In the genomic region with DNA sequence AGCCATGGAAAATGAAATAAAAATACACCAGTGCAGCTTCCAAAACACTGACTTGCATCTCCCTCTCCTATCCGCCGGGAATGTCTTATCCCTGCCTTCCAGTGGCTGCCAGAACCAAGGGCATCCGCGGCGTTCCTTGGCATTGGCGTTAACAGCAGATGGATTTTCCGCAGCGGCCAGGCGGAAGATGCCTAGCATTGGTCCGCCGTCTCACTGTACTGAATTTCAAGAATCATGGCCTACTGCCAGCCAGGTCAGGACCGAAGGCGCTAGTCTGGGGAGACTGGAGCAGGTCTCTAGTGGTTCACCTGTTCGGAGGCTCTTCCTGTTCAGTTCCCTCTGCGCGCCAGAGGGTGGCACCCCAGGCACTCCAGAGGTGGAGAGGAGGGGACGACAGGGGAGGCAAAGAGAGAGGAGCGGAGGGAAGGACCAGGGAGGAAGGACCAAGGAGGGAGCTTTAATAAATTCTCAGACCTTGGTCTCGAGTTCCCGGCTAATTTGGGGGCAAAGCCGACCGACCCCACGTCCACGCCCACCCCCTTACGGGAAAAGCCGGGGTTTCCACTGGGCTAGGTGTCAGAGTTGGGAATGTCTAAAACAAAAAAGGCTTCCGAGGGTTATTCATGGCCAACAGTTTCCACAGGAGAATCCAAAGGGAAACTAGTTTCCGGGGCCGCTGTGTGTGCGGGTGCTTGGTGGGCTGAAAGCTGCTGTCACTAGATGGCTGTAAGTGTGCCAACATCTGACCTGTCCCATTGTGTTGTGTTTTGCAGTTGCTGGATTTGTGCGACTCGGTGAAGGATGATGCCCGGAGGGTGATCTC, we compare ENCODE assay signal across 1 cellular context.
TF ChIP-seq lines count a peak whose summit lies in the region.

No MANE protein-coding gene starts in this region.

TF ChIP-seq in HepG2, 621 proteins besides CTCF, POLR2A, EP300 and RAD21 (continued from another document and continues in another):
- TF ChIP-seq, protein P1, sequence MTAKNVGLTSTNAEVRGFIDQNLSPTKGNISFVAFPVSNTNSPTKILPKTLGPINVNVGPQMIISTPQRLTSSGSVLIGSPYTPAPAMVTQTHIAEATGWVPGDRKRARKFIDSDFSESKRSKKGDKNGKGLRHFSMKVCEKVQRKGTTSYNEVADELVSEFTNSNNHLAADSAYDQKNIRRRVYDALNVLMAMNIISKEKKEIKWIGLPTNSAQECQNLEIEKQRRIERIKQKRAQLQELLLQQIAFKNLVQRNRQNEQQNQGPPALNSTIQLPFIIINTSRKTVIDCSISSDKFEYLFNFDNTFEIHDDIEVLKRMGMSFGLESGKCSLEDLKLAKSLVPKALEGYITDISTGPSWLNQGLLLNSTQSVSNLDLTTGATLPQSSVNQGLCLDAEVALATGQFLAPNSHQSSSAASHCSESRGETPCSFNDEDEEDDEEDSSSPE (CRISPR knock-in tag; IDR thresholded peaks at IDR 0.05): 0 out of 2 replicates have a peak, but pooled peaks have one; percentile 31
- TF ChIP-seq NR2C2 (CRISPR knock-in tag; IDR thresholded peaks at IDR 0.05; ENCODE audit: borderline replicate concordance): no peak
- no peak for TF ChIP-seq ZFAT (CRISPR knock-in tag; conservative IDR thresholded peaks at IDR 0.05)
- TF ChIP-seq BHLHE40 (IDR thresholded peaks at IDR 0.05; ENCODE audit: low read length): no peak
- TF ChIP-seq, protein P2, sequence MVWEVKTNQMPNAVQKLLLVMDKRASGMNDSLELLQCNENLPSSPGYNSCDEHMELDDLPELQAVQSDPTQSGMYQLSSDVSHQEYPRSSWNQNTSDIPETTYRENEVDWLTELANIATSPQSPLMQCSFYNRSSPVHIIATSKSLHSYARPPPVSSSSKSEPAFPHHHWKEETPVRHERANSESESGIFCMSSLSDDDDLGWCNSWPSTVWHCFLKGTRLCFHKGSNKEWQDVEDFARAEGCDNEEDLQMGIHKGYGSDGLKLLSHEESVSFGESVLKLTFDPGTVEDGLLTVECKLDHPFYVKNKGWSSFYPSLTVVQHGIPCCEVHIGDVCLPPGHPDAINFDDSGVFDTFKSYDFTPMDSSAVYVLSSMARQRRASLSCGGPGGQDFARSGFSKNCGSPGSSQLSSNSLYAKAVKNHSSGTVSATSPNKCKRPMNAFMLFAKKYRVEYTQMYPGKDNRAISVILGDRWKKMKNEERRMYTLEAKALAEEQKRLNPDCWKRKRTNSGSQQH (CRISPR knock-in tag; IDR thresholded peaks at IDR 0.05; ENCODE audit: low read depth): peak; percentile 72; the same call in 1 of the 2 replicates
- TF ChIP-seq SMAD9 (CRISPR knock-in tag; IDR thresholded peaks at IDR 0.05): no peak
- TF ChIP-seq CCAR2 (optimal IDR thresholded peaks at IDR 0.05; ENCODE audit: low read depth, low read length): no peak
- peak; percentile 45; the same call in 1 of the 2 replicates for TF ChIP-seq ZNF598 (CRISPR knock-in tag; IDR thresholded peaks at IDR 0.05; ENCODE audit: borderline replicate concordance)
- TF ChIP-seq FOXA3 (CRISPR knock-in tag; IDR thresholded peaks at IDR 0.05): peak; percentile 25; the same call in 1 of the 2 replicates
- TF ChIP-seq AHR (CRISPR knock-in tag; IDR thresholded peaks at IDR 0.05): no peak
- TF ChIP-seq SRSF1 (optimal IDR thresholded peaks at IDR 0.05; ENCODE audit: low read depth, low read length): peak; percentile 74
- TF ChIP-seq ZNF143 (CRISPR knock-in tag; IDR thresholded peaks at IDR 0.05): no peak
- no peak for TF ChIP-seq SIN3A (IDR thresholded peaks at IDR 0.05; ENCODE audit: borderline replicate concordance, low read depth, low read length)
- peak; percentile 75; the same call in 1 of the 2 replicates for TF ChIP-seq ARNT2 (CRISPR knock-in tag; IDR thresholded peaks at IDR 0.05; ENCODE audit: low read depth)
- TF ChIP-seq U2AF1 (optimal IDR thresholded peaks at IDR 0.05; ENCODE audit: low read depth, low read length): no peak
- TF ChIP-seq TAF1 (CRISPR knock-in tag; IDR thresholded peaks at IDR 0.05): no peak
- no peak for TF ChIP-seq THYN1 (CRISPR knock-in tag; IDR thresholded peaks at IDR 0.05; ENCODE audit: borderline replicate concordance, low read depth)
- no peak for TF ChIP-seq ZNF816 (CRISPR knock-in tag; IDR thresholded peaks at IDR 0.05; ENCODE audit: borderline replicate concordance)
- TF ChIP-seq ZNF782 (CRISPR knock-in tag; IDR thresholded peaks at IDR 0.05; ENCODE audit: borderline replicate concordance): no peak
- TF ChIP-seq GLI4 (CRISPR knock-in tag; IDR thresholded peaks at IDR 0.05; ENCODE audit: borderline replicate concordance): no peak
- no peak for TF ChIP-seq ZNF672 (CRISPR knock-in tag; IDR thresholded peaks at IDR 0.05)
- TF ChIP-seq, protein P3, sequence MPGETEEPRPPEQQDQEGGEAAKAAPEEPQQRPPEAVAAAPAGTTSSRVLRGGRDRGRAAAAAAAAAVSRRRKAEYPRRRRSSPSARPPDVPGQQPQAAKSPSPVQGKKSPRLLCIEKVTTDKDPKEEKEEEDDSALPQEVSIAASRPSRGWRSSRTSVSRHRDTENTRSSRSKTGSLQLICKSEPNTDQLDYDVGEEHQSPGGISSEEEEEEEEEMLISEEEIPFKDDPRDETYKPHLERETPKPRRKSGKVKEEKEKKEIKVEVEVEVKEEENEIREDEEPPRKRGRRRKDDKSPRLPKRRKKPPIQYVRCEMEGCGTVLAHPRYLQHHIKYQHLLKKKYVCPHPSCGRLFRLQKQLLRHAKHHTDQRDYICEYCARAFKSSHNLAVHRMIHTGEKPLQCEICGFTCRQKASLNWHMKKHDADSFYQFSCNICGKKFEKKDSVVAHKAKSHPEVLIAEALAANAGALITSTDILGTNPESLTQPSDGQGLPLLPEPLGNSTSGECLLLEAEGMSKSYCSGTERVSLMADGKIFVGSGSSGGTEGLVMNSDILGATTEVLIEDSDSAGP (CRISPR knock-in tag; IDR thresholded peaks at IDR 0.05; ENCODE audit: borderline replicate concordance): peak; percentile 80
- TF ChIP-seq JARID2 (CRISPR knock-in tag; IDR thresholded peaks at IDR 0.05; ENCODE audit: insufficient replicate concordance): no peak
- TF ChIP-seq PHF5A (CRISPR knock-in tag; IDR thresholded peaks at IDR 0.05; ENCODE audit: low read depth, unreplicated experiment): peak; percentile 34
- TF ChIP-seq, protein P4, sequence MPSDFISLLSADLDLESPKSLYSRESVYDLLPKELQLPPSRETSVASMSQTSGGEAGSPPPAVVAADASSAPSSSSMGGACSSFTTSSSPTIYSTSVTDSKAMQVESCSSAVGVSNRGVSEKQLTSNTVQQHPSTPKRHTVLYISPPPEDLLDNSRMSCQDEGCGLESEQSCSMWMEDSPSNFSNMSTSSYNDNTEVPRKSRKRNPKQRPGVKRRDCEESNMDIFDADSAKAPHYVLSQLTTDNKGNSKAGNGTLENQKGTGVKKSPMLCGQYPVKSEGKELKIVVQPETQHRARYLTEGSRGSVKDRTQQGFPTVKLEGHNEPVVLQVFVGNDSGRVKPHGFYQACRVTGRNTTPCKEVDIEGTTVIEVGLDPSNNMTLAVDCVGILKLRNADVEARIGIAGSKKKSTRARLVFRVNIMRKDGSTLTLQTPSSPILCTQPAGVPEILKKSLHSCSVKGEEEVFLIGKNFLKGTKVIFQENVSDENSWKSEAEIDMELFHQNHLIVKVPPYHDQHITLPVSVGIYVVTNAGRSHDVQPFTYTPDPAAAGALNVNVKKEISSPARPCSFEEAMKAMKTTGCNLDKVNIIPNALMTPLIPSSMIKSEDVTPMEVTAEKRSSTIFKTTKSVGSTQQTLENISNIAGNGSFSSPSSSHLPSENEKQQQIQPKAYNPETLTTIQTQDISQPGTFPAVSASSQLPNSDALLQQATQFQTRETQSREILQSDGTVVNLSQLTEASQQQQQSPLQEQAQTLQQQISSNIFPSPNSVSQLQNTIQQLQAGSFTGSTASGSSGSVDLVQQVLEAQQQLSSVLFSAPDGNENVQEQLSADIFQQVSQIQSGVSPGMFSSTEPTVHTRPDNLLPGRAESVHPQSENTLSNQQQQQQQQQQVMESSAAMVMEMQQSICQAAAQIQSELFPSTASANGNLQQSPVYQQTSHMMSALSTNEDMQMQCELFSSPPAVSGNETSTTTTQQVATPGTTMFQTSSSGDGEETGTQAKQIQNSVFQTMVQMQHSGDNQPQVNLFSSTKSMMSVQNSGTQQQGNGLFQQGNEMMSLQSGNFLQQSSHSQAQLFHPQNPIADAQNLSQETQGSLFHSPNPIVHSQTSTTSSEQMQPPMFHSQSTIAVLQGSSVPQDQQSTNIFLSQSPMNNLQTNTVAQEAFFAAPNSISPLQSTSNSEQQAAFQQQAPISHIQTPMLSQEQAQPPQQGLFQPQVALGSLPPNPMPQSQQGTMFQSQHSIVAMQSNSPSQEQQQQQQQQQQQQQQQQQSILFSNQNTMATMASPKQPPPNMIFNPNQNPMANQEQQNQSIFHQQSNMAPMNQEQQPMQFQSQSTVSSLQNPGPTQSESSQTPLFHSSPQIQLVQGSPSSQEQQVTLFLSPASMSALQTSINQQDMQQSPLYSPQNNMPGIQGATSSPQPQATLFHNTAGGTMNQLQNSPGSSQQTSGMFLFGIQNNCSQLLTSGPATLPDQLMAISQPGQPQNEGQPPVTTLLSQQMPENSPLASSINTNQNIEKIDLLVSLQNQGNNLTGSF (CRISPR knock-in tag; IDR thresholded peaks at IDR 0.05): no peak
- no peak for TF ChIP-seq ZFP36L2 (CRISPR knock-in tag; IDR thresholded peaks at IDR 0.05)
- TF ChIP-seq ZBTB3 (CRISPR knock-in tag; IDR thresholded peaks at IDR 0.05; ENCODE audit: borderline replicate concordance, low read depth): no peak
- no peak for TF ChIP-seq NRL (CRISPR knock-in tag; IDR thresholded peaks at IDR 0.05; ENCODE audit: borderline replicate concordance)
- TF ChIP-seq, protein P5, sequence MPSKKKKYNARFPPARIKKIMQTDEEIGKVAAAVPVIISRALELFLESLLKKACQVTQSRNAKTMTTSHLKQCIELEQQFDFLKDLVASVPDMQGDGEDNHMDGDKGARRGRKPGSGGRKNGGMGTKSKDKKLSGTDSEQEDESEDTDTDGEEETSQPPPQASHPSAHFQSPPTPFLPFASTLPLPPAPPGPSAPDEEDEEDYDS (CRISPR knock-in tag; IDR thresholded peaks at IDR 0.05): 0 out of 2 replicates have a peak, but pooled peaks have one; percentile 30
- TF ChIP-seq ZNF256 (CRISPR knock-in tag; conservative IDR thresholded peaks at IDR 0.05): no peak
- TF ChIP-seq ZNF292 (CRISPR knock-in tag; IDR thresholded peaks at IDR 0.05; ENCODE audit: borderline replicate concordance, low read depth): no peak
- no peak for TF ChIP-seq POGZ (CRISPR knock-in tag; IDR thresholded peaks at IDR 0.05)
- no peak; the same call in 1 of the 2 replicates for TF ChIP-seq ZMYM3 (CRISPR knock-in tag; IDR thresholded peaks at IDR 0.05)
- TF ChIP-seq, protein P6, sequence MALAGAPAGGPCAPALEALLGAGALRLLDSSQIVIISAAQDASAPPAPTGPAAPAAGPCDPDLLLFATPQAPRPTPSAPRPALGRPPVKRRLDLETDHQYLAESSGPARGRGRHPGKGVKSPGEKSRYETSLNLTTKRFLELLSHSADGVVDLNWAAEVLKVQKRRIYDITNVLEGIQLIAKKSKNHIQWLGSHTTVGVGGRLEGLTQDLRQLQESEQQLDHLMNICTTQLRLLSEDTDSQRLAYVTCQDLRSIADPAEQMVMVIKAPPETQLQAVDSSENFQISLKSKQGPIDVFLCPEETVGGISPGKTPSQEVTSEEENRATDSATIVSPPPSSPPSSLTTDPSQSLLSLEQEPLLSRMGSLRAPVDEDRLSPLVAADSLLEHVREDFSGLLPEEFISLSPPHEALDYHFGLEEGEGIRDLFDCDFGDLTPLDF (CRISPR knock-in tag; IDR thresholded peaks at IDR 0.05): no peak
- TF ChIP-seq, protein P7, sequence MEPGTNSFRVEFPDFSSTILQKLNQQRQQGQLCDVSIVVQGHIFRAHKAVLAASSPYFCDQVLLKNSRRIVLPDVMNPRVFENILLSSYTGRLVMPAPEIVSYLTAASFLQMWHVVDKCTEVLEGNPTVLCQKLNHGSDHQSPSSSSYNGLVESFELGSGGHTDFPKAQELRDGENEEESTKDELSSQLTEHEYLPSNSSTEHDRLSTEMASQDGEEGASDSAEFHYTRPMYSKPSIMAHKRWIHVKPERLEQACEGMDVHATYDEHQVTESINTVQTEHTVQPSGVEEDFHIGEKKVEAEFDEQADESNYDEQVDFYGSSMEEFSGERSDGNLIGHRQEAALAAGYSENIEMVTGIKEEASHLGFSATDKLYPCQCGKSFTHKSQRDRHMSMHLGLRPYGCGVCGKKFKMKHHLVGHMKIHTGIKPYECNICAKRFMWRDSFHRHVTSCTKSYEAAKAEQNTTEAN (CRISPR knock-in tag; conservative IDR thresholded peaks at IDR 0.05): no peak
- TF ChIP-seq ZNF883 (CRISPR knock-in tag; IDR thresholded peaks at IDR 0.05; ENCODE audit: not compliant biosample characterization): no peak
- TF ChIP-seq, protein P8, sequence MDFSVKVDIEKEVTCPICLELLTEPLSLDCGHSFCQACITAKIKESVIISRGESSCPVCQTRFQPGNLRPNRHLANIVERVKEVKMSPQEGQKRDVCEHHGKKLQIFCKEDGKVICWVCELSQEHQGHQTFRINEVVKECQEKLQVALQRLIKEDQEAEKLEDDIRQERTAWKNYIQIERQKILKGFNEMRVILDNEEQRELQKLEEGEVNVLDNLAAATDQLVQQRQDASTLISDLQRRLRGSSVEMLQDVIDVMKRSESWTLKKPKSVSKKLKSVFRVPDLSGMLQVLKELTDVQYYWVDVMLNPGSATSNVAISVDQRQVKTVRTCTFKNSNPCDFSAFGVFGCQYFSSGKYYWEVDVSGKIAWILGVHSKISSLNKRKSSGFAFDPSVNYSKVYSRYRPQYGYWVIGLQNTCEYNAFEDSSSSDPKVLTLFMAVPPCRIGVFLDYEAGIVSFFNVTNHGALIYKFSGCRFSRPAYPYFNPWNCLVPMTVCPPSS (IDR thresholded peaks at IDR 0.05): no peak
- 0 out of 2 replicates have a peak, but pooled peaks have one; percentile 68 for TF ChIP-seq RELA (CRISPR knock-in tag; IDR thresholded peaks at IDR 0.05)
- no peak for TF ChIP-seq FLYWCH1 (CRISPR knock-in tag; IDR thresholded peaks at IDR 0.05)
- TF ChIP-seq, protein P9, sequence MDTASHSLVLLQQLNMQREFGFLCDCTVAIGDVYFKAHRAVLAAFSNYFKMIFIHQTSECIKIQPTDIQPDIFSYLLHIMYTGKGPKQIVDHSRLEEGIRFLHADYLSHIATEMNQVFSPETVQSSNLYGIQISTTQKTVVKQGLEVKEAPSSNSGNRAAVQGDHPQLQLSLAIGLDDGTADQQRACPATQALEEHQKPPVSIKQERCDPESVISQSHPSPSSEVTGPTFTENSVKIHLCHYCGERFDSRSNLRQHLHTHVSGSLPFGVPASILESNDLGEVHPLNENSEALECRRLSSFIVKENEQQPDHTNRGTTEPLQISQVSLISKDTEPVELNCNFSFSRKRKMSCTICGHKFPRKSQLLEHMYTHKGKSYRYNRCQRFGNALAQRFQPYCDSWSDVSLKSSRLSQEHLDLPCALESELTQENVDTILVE (CRISPR knock-in tag; IDR thresholded peaks at IDR 0.05): peak; percentile 84; the same call in 1 of the 2 replicates
- no peak for TF ChIP-seq POLR2AphosphoS2 (IDR thresholded peaks at IDR 0.05; ENCODE audit: low read depth, low read length)
